ENCODE assay signal across 8 cellular contexts in the genomic region with DNA sequence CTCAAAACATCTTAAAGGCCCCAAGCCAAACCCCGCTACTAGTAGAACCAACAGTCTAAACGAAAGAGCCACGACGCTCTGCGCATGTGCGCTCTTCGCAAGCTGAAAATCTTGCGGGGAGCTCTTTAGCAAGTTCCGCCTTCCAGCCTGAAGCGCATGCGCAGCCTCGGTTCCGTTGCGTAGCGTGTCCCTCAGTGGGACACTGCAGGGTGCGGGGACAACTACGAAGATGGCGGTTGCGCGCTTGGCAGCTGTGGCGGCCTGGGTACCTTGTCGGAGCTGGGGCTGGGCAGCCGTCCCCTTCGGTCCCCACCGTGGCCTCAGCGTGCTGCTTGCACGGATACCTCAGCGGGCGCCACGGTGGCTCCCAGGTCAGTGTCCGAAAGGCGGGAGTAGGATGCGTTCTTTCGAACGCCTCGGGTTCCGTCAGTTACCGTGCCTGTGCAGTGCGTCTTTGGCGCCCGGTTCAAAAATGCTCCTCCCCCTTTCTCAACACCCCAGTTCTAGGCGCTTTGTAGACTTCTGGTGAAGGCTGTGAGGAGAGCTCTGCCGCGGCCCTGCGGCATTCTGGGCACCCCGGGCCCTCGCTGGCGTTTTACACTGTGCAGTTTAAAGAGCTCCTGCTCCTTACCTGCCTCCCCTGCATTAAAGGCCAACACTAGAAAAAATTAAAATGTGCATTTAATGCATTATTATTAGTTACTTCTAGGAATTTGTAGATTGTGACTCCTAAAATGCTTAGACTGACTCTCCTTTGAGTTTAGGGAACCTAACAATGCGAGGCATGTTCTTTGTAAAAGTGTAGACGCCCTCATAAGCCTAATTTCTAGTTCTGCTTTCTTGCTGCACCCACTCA. TPM values are rescaled to one million over a fixed set of nuclear protein-coding genes. Genes with fewer than 3 reads are reported as not detected.
DNase-seq lines count a peak whose midpoint lies in the region; ATAC-seq and TF ChIP-seq lines count a peak whose summit lies in the region.

Gene ABHD10 (plus strand): TSS at position 194 of the 856 bp plus-strand sequence. CDS start 36 bp downstream, at position 230.

- CTCF ChIA-PET in RWPE1 (lab: Yijun Ruan, JAX), result interaction anchor here (0.6 to 3.1 kb wide), 3 partner anchors 12 to 256 kb away, joined by 4 to 6 read pairs (median 5); no protein-coding TSS in a partner anchor

- DNase-seq in GM23248, result peak; percentile 99
- peak; percentile 93 to 94 for DNase-seq in Kasumi-1 (lab: John Stamatoyannopoulos, UW)
- peak; percentile 91 for DNase-seq in RWPE1 (ENCODE audit: low spot score)
- peak; percentile 94 for DNase-seq in activated T-helper 2 cell treated with anti-CD3 and anti-CD28 coated beads, Interferon-gamma antibody, Interleukin-2, Interleukin-4, amounts not matched to agents 10 μg/mL and 5 μg/mL and 100 μg/mL, durations not matched to agents 14 hours and 24 hours and 36 hours (ENCODE audit: low spot score)
- peak; percentile 99 for DNase-seq in fibroblast of pulmonary artery (ENCODE audit: low read depth)
- peak; percentile 98 for DNase-seq in natural killer cell treated with Interleukin-12 subunit alpha and Interleukin-12 subunit beta and Interleukin-15 and Interleukin-18, amount 100 ng/mL, for 72 hours (ENCODE audit: low spot score)
- DNase-seq in stimulated activated naive CD8-positive, alpha-beta T cell treated with anti-CD3 and anti-CD28 coated beads, Interleukin-15, Interleukin-2, amounts not matched to agents 100 U/mL and 50 U/mL, for 24 hours, result peak; percentile 97

- H3K4me2 ChIP-seq in DOHH2 (ENCODE audit: low read length) (peak within 1 kb of the TSS; percentile 89), GM23248 (ENCODE audit: unreplicated experiment) (peak within 1 kb of the TSS; percentile 82)

- peak; percentile 98 for ATAC-seq in natural killer cell treated with Interleukin-12 subunit alpha and Interleukin-12 subunit beta and Interleukin-15 and Interleukin-18, amount 100 ng/mL, for 72 hours
- ATAC-seq in stimulated activated naive CD8-positive, alpha-beta T cell treated with anti-CD3 and anti-CD28 coated beads, Interleukin-15, Interleukin-2, amounts not matched to agents 100 U/mL and 50 U/mL, for 24 hours, result peak; percentile 97

- intact Hi-C loops in activated T-helper 2 cell treated with anti-CD3 and anti-CD28 coated beads, Interferon-gamma antibody, Interleukin-2, Interleukin-4, amounts not matched to agents 10 μg/mL and 5 μg/mL and 100 μg/mL, durations not matched to agents 14 hours and 24 hours and 36 hours (cut with micrococcal nuclease), result loop anchor here (2.0 to 5.0 kb wide), 2 partner anchors 34 to 432 kb away; no protein-coding TSS in a partner anchor

- no peaks in the 10 kb centered on the region for H3F3A ChIP-seq in DOHH2 (ENCODE audit: control insufficient read depth, insufficient read depth)
- H3F3A ChIP-seq in GM23248 (ENCODE audit: insufficient read depth), result peaks cover 37% of the 10 kb centered on the region

- peaks cover 18% of the 10 kb centered on the region for H3K27me3 Mint-ChIP-seq in activated T-helper 2 cell treated with anti-CD3 and anti-CD28 coated beads, Interferon-gamma antibody, Interleukin-2, Interleukin-4, amounts not matched to agents 10 μg/mL and 5 μg/mL and 100 μg/mL, durations not matched to agents 14 hours and 24 hours and 36 hours (ENCODE audit: low read depth)
- H3K27me3 Mint-ChIP-seq in natural killer cell treated with Interleukin-12 subunit alpha and Interleukin-12 subunit beta and Interleukin-15 and Interleukin-18, amount 100 ng/mL, for 72 hours, result no peaks in the 10 kb centered on the region

- H3K36me3 ChIP-seq in DOHH2 (ENCODE audit: control insufficient read depth, low read length) (peaks cover 33% of the 10 kb centered on the region), GM23248 (ENCODE audit: low read depth) (peaks cover 19% of the 10 kb centered on the region)

- H3K27me3 ChIP-seq in DOHH2 (ENCODE audit: control insufficient read depth, low read length), result peaks cover 13% of the 10 kb centered on the region
- H3K27me3 ChIP-seq in GM23248 (replicated peaks; ENCODE audit: insufficient read depth), result no peaks in the 10 kb centered on the region

- peaks cover 42% of the 10 kb centered on the region for H3K4me1 Mint-ChIP-seq in activated T-helper 2 cell treated with anti-CD3 and anti-CD28 coated beads, Interferon-gamma antibody, Interleukin-2, Interleukin-4, amounts not matched to agents 10 μg/mL and 5 μg/mL and 100 μg/mL, durations not matched to agents 14 hours and 24 hours and 36 hours (ENCODE audit: low read depth)
- peaks cover 12 to 20% of the 10 kb centered on the region in 2 donors for H3K4me1 Mint-ChIP-seq in natural killer cell treated with Interleukin-12 subunit alpha and Interleukin-12 subunit beta and Interleukin-15 and Interleukin-18, amount 100 ng/mL, for 72 hours (ENCODE audit: low read depth in 2 of 2)

- H4K20me1 ChIP-seq in DOHH2 (ENCODE audit: control insufficient read depth, insufficient read depth, low read depth, low read length) (no peaks in the 10 kb centered on the region; the same call in 1 of the 2 replicates), GM23248 (ENCODE audit: insufficient read depth) (no peaks in the 10 kb centered on the region)

- H3K36me3 Mint-ChIP-seq in activated T-helper 2 cell treated with anti-CD3 and anti-CD28 coated beads, Interferon-gamma antibody, Interleukin-2, Interleukin-4, amounts not matched to agents 10 μg/mL and 5 μg/mL and 100 μg/mL, durations not matched to agents 14 hours and 24 hours and 36 hours (ENCODE audit: low read depth), result peaks cover 34% of the 10 kb centered on the region
- peaks cover under 1% of the 10 kb centered on the region for H3K36me3 Mint-ChIP-seq in natural killer cell treated with Interleukin-12 subunit alpha and Interleukin-12 subunit beta and Interleukin-15 and Interleukin-18, amount 100 ng/mL, for 72 hours

- in situ Hi-C loops in GM23248 (cut with MboI), result no loop called here

- H3K4me3 ChIP-seq in DOHH2 (ENCODE audit: low read length) (peak within 1 kb of the TSS; percentile 93), GM23248 (peak within 1 kb of the TSS; percentile 85), fibroblast of pulmonary artery (replicated peaks; ENCODE audit: low read depth, low read length) (peak within 1 kb of the TSS; percentile 77)

- POLR2A ChIA-PET in RWPE1 (lab: Yijun Ruan, JAX; ENCODE audit: low non-redundant PET), result interaction anchor here (0.7 kb wide), 1 partner anchor 127 kb away, joined by 3 read pairs; no protein-coding TSS in a partner anchor

- peaks cover 50% of the 10 kb centered on the region for H3K79me2 ChIP-seq in DOHH2 (ENCODE audit: control insufficient read depth, low read length)
- peaks cover 51% of the 10 kb centered on the region for H3K79me2 ChIP-seq in GM23248 (ENCODE audit: insufficient read depth)

- H3K4me3 Mint-ChIP-seq in activated T-helper 2 cell treated with anti-CD3 and anti-CD28 coated beads, Interferon-gamma antibody, Interleukin-2, Interleukin-4, amounts not matched to agents 10 μg/mL and 5 μg/mL and 100 μg/mL, durations not matched to agents 14 hours and 24 hours and 36 hours (ENCODE audit: low read depth), result peak within 1 kb of the TSS; percentile 78
- H3K4me3 Mint-ChIP-seq in natural killer cell treated with Interleukin-12 subunit alpha and Interleukin-12 subunit beta and Interleukin-15 and Interleukin-18, amount 100 ng/mL, for 72 hours, result peak within 1 kb of the TSS; percentile 90

- H3K9me3 ChIP-seq in DOHH2 (ENCODE audit: control insufficient read depth, insufficient read depth, low read length) (no peaks in the 10 kb centered on the region), GM23248 (ENCODE audit: low read depth) (no peaks in the 10 kb centered on the region)

- peak within 1 kb of the TSS; percentile 77 for H3K27ac Mint-ChIP-seq in activated T-helper 2 cell treated with anti-CD3 and anti-CD28 coated beads, Interferon-gamma antibody, Interleukin-2, Interleukin-4, amounts not matched to agents 10 μg/mL and 5 μg/mL and 100 μg/mL, durations not matched to agents 14 hours and 24 hours and 36 hours
- peak within 1 kb of the TSS; percentile 93 to 96 for H3K27ac Mint-ChIP-seq in natural killer cell treated with Interleukin-12 subunit alpha and Interleukin-12 subunit beta and Interleukin-15 and Interleukin-18, amount 100 ng/mL, for 72 hours

- peak within 1 kb of the TSS; percentile 89 for H3K9ac ChIP-seq in GM23248

- peak within 1 kb of the TSS; percentile 84 for H2AFZ ChIP-seq in GM23248

- TF ChIP-seq CTCF in DOHH2 (IDR thresholded peaks at IDR 0.05; ENCODE audit: low read depth, low read length, poor library complexity, severe bottlenecking), result no peak
- TF ChIP-seq CTCF in RWPE1 (conservative IDR thresholded peaks at IDR 0.05; ENCODE audit: low read depth), result no peak
- no peak for TF ChIP-seq CTCF in fibroblast of pulmonary artery (IDR thresholded peaks at IDR 0.05; ENCODE audit: low read length, missing control alignments)

- peak within 1 kb of the TSS; percentile 51 for H3K27ac ChIP-seq in DOHH2 (ENCODE audit: low read depth, low read length)
- peak within 1 kb of the TSS; percentile 61 for H3K27ac ChIP-seq in GM23248
- H3K27ac ChIP-seq in RWPE1, result peak within 1 kb of the TSS; percentile 82

- H3K9me2 ChIP-seq in DOHH2 (replicated peaks; ENCODE audit: control insufficient read depth, low read length) (no peaks in the 10 kb centered on the region), GM23248 (ENCODE audit: insufficient read depth) (no peaks in the 10 kb centered on the region)

- WGBS in GM23248 (ENCODE audit: low coverage in 1 of 2, low lambda C conversion rate in 2 of 2, missing lambda C conversion rate in 2 of 2), 2 experiments, result 0% methylated on average over 44 to 48 of the region's 50 CpGs

- H3K4me1 ChIP-seq in DOHH2 (ENCODE audit: control insufficient read depth, low read length), result peaks cover 31% of the 10 kb centered on the region
- peaks cover 18% of the 10 kb centered on the region; the same call in 1 of the 2 replicates for H3K4me1 ChIP-seq in GM23248 (ENCODE audit: insufficient read depth)

- H3K9me3 Mint-ChIP-seq in activated T-helper 2 cell treated with anti-CD3 and anti-CD28 coated beads, Interferon-gamma antibody, Interleukin-2, Interleukin-4, amounts not matched to agents 10 μg/mL and 5 μg/mL and 100 μg/mL, durations not matched to agents 14 hours and 24 hours and 36 hours, result no peaks in the 10 kb centered on the region
- no peaks in the 10 kb centered on the region for H3K9me3 Mint-ChIP-seq in natural killer cell treated with Interleukin-12 subunit alpha and Interleukin-12 subunit beta and Interleukin-15 and Interleukin-18, amount 100 ng/mL, for 72 hours

RNA-seq across cellular contexts. Expression of gene ABHD10, which starts in this region (rescaled TPM):
- total RNA-seq in GM23248 (2014; rRNA removed; shearing (Covaris generic)), result 20.9 and 26.4 TPM in 2 replicates
- polyA plus RNA-seq in GM23248 (2016; fragmentation: Nextera tagmentation; extraction: Ambion mirVana), result 25.4 and 26.5 TPM in 2 replicates
- 46.3 and 46.9 TPM in 2 replicates for total RNA-seq in activated T-helper 2 cell treated with anti-CD3 and anti-CD28 coated beads, Interferon-gamma antibody, Interleukin-2, Interleukin-4, amounts not matched to agents 10 μg/mL and 5 μg/mL and 100 μg/mL, durations not matched to agents 14 hours and 24 hours and 36 hours
- 10 to 100 TPM; 27.2 to 41.6 TPM for total RNA-seq in natural killer cell treated with Interleukin-12 subunit alpha and Interleukin-12 subunit beta and Interleukin-15 and Interleukin-18, amount 100 ng/mL, for 72 hours

Comparison
In these comparisons a context has a peak if more than half of its experiments do, and no peak if none do; other contexts are left out.
1. Peak in every context shown above with its lines: DNase-seq, ATAC-seq, H3K4me3 ChIP-seq and H3K27ac ChIP-seq.